Comparison of ENCODE assay signal across 13 cellular contexts in the genomic region with DNA sequence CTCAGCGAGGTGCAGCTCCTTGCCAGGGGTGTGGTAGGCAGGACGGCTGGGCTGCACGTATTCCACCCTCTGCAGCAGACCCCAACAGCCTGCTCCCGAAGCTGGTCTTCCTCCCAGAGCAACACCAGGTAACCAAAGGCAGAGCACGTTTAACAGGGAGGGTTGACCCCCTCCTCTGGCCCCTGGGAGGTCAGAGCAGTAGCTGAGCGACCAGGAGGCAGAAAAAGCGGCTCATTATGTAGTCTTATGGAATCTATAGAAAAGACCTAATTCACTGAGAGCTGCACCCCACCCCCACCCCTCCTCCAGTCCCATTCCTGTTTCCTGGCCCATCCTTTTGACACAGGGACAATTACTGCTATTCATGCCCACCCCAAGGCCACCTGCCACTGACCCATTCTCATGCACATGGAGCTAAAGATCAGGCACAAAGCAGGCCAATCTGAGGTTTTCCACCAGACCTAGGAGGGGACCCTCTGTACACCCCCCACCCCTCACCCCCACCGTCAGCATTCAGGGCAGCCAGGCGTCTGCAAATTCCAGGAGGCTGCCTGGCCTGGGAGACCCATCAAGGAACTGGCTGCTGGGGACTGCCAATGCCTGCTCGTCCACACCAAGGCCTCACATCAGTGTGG.
DNase-seq lines count a peak whose midpoint lies in the region; ATAC-seq and TF ChIP-seq lines count a peak whose summit lies in the region.
"Had no signal": no experiment of that assay in that cellular context is flagged by ENCODE, and none has a peak within 500 bp of the region (broad histone marks: within the 10 kb centered on the region; RNA-seq: fewer than 3 reads in every experiment).

No MANE protein-coding gene starts in this region.

- H3K9ac ChIP-seq in HUES64 (ENCODE audit: low read depth, low read length) (peak overlapping the region; percentile 71), mesendoderm (ENCODE audit: low read length) (no peak overlapping the region)

- 14% methylated on average over 10 of the region's 10 CpGs for WGBS in HUES64
- WGBS in mesendoderm (ENCODE audit: extremely low coverage, insufficient coverage, low lambda C conversion rate), result no CpG with 5 or more reads among the region's 10 CpGs

- H3K27me3 ChIP-seq in HUES64 (ENCODE audit: insufficient read depth, low read length) (no peaks in the 10 kb centered on the region), mesendoderm (ENCODE audit: insufficient read depth, low read length, poor library complexity) (no peaks in the 10 kb centered on the region)

- H3K56ac ChIP-seq in mesendoderm (ENCODE audit: low read length), result peak overlapping the region; percentile 37

- H3K4me1 ChIP-seq in HUES64 (ENCODE audit: insufficient read depth, low read length) (peaks cover 46% of the 10 kb centered on the region), mesendoderm (ENCODE audit: control insufficient read depth, low read depth, low read length) (peaks cover 10% of the 10 kb centered on the region)

- no peak overlapping the region for H3K4ac ChIP-seq in mesendoderm (ENCODE audit: low read depth, low read length)

- H2BK5ac ChIP-seq in mesendoderm (ENCODE audit: low read length), result no peak overlapping the region

- no peaks in the 10 kb centered on the region for H3K79me2 ChIP-seq in mesendoderm (ENCODE audit: control insufficient read depth, insufficient read depth, low read length)

- no peak overlapping the region for H4K5ac ChIP-seq in mesendoderm (ENCODE audit: low read length)

- H3K36me3 ChIP-seq in HUES64 (ENCODE audit: insufficient read depth, low read length), result no peaks in the 10 kb centered on the region
- H3K36me3 ChIP-seq in mesendoderm (ENCODE audit: control insufficient read depth, insufficient read depth, low read length), result no peaks in the 10 kb centered on the region

- no peaks in the 10 kb centered on the region for H3K9me3 ChIP-seq in HUES64 (ENCODE audit: insufficient read depth, low read depth, low read length)

- H3K23ac ChIP-seq in mesendoderm (ENCODE audit: low read length), result no peak overlapping the region

- no peak overlapping the region for H2AK5ac ChIP-seq in mesendoderm (ENCODE audit: low read length)

- H3K4me3 ChIP-seq in HUES64 (ENCODE audit: low read length), result peak overlapping the region; percentile 39
- H3K4me3 ChIP-seq in mesendoderm (ENCODE audit: low read length), result no peak overlapping the region

- H3K27ac ChIP-seq in HUES64 (ENCODE audit: low read depth, low read length), result peak overlapping the region; percentile 93
- no peak overlapping the region for H3K27ac ChIP-seq in mesendoderm (ENCODE audit: low read depth, low read length)

- no peak overlapping the region for H2BK120ac ChIP-seq in mesendoderm (ENCODE audit: low read depth, low read length)

- H3K79me1 ChIP-seq in mesendoderm (ENCODE audit: low read length), result no peaks in the 10 kb centered on the region

- DNase-seq in iPS DF 4.7 (ENCODE audit: extremely low read depth, low spot score) (peak; percentile 90), mesendoderm (no peak), NCI-H69 (lab: John Stamatoyannopoulos, UW) (no peak)
- DNase-seq in stimulated activated naive CD4-positive, alpha-beta T cell treated with Interleukin-2 at 50 U/mL for 16 hours (lab: John Stamatoyannopoulos, UW), result no peak
- DNase-seq: CD8-positive, alpha-beta memory T cell; KBM-7; NCI-H1048; NCI-H226; NCI-H526 treated with DMSO at 0.1 percent for 48 hours; PC-3 had no signal

- no peak for ATAC-seq in HG03378 (IDR thresholded peaks at IDR 0.05; ENCODE audit: unreplicated experiment)
- no peak for ATAC-seq in SK-N-SH treated with all-trans-retinoic acid at 6 μM for 48 hours
- ATAC-seq: PC-3 had no signal

- no peak overlapping the region for H2BK15ac ChIP-seq in mesendoderm (replicated peaks; ENCODE audit: low read depth)

- no peak overlapping the region for H3K4me2 ChIP-seq in mesendoderm (ENCODE audit: low read length)

- H4K8ac ChIP-seq in mesendoderm (ENCODE audit: low read depth, low read length), result no peak overlapping the region

- H3K18ac ChIP-seq in mesendoderm (ENCODE audit: low read length), result no peak overlapping the region

TF ChIP-seq in SK-N-SH treated with all-trans-retinoic acid at 6 μM for 48 hours, 23 proteins besides CTCF, POLR2A, EP300 and RAD21:
- TF ChIP-seq ESRRG (CRISPR knock-in tag; IDR thresholded peaks at IDR 0.05) (no peak), TCF4 (CRISPR knock-in tag; IDR thresholded peaks at IDR 0.05; ENCODE audit: borderline replicate concordance) (no peak), ZC3H10 (CRISPR knock-in tag; IDR thresholded peaks at IDR 0.05) (no peak), ZNF70 (CRISPR knock-in tag; IDR thresholded peaks at IDR 0.05) (no peak), SNAI2 (CRISPR knock-in tag; IDR thresholded peaks at IDR 0.05) (no peak), CSDC2 (CRISPR knock-in tag; IDR thresholded peaks at IDR 0.05) (no peak), ARNTL (CRISPR knock-in tag; IDR thresholded peaks at IDR 0.05; ENCODE audit: borderline replicate concordance, low read depth) (no peak), BACH2 (CRISPR knock-in tag; IDR thresholded peaks at IDR 0.05; ENCODE audit: borderline replicate concordance) (no peak), RARB (CRISPR knock-in tag; IDR thresholded peaks at IDR 0.05) (no peak), ISL1 (CRISPR knock-in tag; IDR thresholded peaks at IDR 0.05) (no peak), TOX (CRISPR knock-in tag; IDR thresholded peaks at IDR 0.05; ENCODE audit: borderline replicate concordance) (no peak)
- TF ChIP-seq, protein P1, sequence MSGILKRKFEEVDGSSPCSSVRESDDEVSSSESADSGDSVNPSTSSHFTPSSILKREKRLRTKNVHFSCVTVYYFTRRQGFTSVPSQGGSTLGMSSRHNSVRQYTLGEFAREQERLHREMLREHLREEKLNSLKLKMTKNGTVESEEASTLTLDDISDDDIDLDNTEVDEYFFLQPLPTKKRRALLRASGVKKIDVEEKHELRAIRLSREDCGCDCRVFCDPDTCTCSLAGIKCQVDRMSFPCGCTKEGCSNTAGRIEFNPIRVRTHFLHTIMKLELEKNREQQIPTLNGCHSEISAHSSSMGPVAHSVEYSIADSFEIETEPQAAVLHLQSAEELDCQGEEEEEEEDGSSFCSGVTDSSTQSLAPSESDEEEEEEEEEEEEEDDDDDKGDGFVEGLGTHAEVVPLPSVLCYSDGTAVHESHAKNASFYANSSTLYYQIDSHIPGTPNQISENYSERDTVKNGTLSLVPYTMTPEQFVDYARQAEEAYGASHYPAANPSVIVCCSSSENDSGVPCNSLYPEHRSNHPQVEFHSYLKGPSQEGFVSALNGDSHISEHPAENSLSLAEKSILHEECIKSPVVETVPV (CRISPR knock-in tag; IDR thresholded peaks at IDR 0.05), result no peak
- TF ChIP-seq, protein P2, sequence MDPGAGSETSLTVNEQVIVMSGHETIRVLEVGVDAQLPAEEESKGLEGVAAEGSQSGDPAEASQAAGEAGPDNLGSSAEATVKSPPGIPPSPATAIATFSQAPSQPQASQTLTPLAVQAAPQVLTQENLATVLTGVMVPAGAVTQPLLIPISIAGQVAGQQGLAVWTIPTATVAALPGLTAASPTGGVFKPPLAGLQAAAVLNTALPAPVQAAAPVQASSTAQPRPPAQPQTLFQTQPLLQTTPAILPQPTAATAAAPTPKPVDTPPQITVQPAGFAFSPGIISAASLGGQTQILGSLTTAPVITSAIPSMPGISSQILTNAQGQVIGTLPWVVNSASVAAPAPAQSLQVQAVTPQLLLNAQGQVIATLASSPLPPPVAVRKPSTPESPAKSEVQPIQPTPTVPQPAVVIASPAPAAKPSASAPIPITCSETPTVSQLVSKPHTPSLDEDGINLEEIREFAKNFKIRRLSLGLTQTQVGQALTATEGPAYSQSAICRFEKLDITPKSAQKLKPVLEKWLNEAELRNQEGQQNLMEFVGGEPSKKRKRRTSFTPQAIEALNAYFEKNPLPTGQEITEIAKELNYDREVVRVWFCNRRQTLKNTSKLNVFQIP (CRISPR knock-in tag; IDR thresholded peaks at IDR 0.05; ENCODE audit: borderline replicate concordance, low read depth), result no peak
- TF ChIP-seq, protein P3, sequence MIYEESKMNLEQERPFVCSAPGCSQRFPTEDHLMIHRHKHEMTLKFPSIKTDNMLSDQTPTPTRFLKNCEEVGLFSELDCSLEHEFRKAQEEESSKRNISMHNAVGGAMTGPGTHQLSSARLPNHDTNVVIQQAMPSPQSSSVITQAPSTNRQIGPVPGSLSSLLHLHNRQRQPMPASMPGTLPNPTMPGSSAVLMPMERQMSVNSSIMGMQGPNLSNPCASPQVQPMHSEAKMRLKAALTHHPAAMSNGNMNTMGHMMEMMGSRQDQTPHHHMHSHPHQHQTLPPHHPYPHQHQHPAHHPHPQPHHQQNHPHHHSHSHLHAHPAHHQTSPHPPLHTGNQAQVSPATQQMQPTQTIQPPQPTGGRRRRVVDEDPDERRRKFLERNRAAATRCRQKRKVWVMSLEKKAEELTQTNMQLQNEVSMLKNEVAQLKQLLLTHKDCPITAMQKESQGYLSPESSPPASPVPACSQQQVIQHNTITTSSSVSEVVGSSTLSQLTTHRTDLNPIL (CRISPR knock-in tag; IDR thresholded peaks at IDR 0.05; ENCODE audit: low read depth), result no peak
